27 cellular contexts compared by ENCODE assay signal in the genomic region with DNA sequence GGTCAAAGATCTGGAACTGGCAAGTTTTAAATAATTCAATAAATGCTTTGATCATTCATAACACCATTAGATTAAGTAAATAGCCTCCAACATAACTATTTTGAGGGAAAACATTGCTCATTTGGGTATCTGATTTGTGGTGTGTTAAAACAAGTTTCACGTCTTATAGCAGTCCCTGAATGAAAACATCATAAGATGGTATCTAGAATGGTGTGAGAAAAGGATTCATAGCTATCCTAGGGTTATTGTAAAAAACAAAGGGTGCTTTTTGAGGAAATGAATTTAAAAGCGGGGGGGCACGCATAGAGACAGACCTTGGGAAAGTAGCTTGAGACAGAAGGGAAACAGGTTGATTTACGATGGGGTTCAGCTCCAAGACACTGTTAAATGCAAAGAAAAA. TPM values are rescaled to one million over a fixed set of nuclear protein-coding genes. Genes with fewer than 3 reads are reported as not detected.
A peak's percentile ranks its signal among the peaks of the same experiment; 100 is the strongest.
DNase-seq lines count a peak whose midpoint lies in the region; ATAC-seq and TF ChIP-seq lines count a peak whose summit lies in the region.
"Had no signal": no experiment of that assay in that cellular context is flagged by ENCODE, and none has a peak within 500 bp of the region (broad histone marks: within the 10 kb centered on the region; RNA-seq: fewer than 3 reads in every experiment).

No MANE protein-coding gene starts in this region.

- DNase-seq in activated T-cell treated with anti-CD3 and anti-CD28 coated beads, Interleukin-2, amount 50 U/mL, for 24 hours: no peak
- no peak for DNase-seq in activated T-cell treated with anti-CD3 and anti-CD28 coated beads, Interleukin-2, amount 50 U/mL, for 48 hours
- no peak for DNase-seq in activated T-helper 1 cell treated with anti-CD3 and anti-CD28 coated beads, Interleukin-12 subunit alpha, Interleukin-12 subunit beta, Interleukin-2, Interleukin-4 antibody, amounts not matched to agents 30 ng/mL and 10 ng/mL and 1 ng/mL, durations not matched to agents 14 hours and 24 hours and 36 hours (ENCODE audit: low spot score)
- no peak for DNase-seq in stimulated activated naive CD8-positive, alpha-beta T cell treated with anti-CD3 and anti-CD28 coated beads, Interleukin-15, Interleukin-2, amounts not matched to agents 100 U/mL and 50 U/mL, for 24 hours
- DNase-seq in NCI-H2107 treated with DMSO at 0.1 percent for 48 hours (lab: John Stamatoyannopoulos, UW; ENCODE audit: unreplicated experiment) (no peak), NCI-H2107 (lab: John Stamatoyannopoulos, UW) (no peak)
- DNase-seq: DMS 273 treated with DMSO at 0.1 percent for 48 hours; erythroblast; glutamatergic neuron; GOT3; HFFc6; NCI-H2029; NCI-H2227 treated with DMSO at 0.1 percent for 48 hours; NCI-H526 treated with DMSO at 0.1 percent for 48 hours; NK-92 treated with Interleukin-12 subunit alpha and Interleukin-12 subunit beta, amount 100 ng/mL, for 24 hours; SIG-M5; small intestine; stimulated activated naive CD4-positive, alpha-beta T cell had no signal

- intact Hi-C loops in activated T-helper 1 cell treated with anti-CD3 and anti-CD28 coated beads, Interleukin-12 subunit alpha, Interleukin-12 subunit beta, Interleukin-2, Interleukin-4 antibody, amounts not matched to agents 30 ng/mL and 10 ng/mL and 1 ng/mL, durations not matched to agents 14 hours and 24 hours and 36 hours (cut with micrococcal nuclease): loop anchor here (1.0 kb wide), 2 partner anchors 18 to 34 kb away; no protein-coding TSS in a partner anchor

- no peak overlapping the region for H3K9ac ChIP-seq in KMS-11
- H3K9ac ChIP-seq: neural progenitor cell, parathyroid adenoma had no signal

- ATAC-seq in stimulated activated naive CD8-positive, alpha-beta T cell treated with anti-CD3 and anti-CD28 coated beads, Interleukin-15, Interleukin-2, amounts not matched to agents 100 U/mL and 50 U/mL, for 24 hours: peak; percentile 15

- H3K27ac ChIP-seq in KMS-11: no peak overlapping the region
- H3K27ac ChIP-seq: neural progenitor cell, parathyroid adenoma, right atrium auricular region, thoracic aorta had no signal

- no peaks in the 10 kb centered on the region for H3K36me3 ChIP-seq in KMS-11 (ENCODE audit: insufficient read depth)
- H3K36me3 ChIP-seq: neural progenitor cell, right atrium auricular region, thoracic aorta had no signal

- peaks cover 4% of the 10 kb centered on the region for H3K27me3 Mint-ChIP-seq in activated T-cell treated with anti-CD3 and anti-CD28 coated beads, Interleukin-2, amount 50 U/mL, for 24 hours
- H3K27me3 Mint-ChIP-seq in activated T-helper 1 cell treated with anti-CD3 and anti-CD28 coated beads, Interleukin-12 subunit alpha, Interleukin-12 subunit beta, Interleukin-2, Interleukin-4 antibody, amounts not matched to agents 30 ng/mL and 10 ng/mL and 1 ng/mL, durations not matched to agents 14 hours and 24 hours and 36 hours (ENCODE audit: insufficient read depth): no peaks in the 10 kb centered on the region
- H3K27me3 Mint-ChIP-seq: memory B cell had no signal

- H3K4me2 ChIP-seq in KMS-11: peak overlapping the region; percentile 43; the same call in 1 of the 2 replicates
- H3K4me2 ChIP-seq: neural progenitor cell had no signal

- H3K27ac Mint-ChIP-seq in activated T-cell treated with anti-CD3 and anti-CD28 coated beads, Interleukin-2, amount 50 U/mL, for 24 hours: peak overlapping the region; percentile 63
- peak overlapping the region; percentile 24 for H3K27ac Mint-ChIP-seq in activated T-helper 1 cell treated with anti-CD3 and anti-CD28 coated beads, Interleukin-12 subunit alpha, Interleukin-12 subunit beta, Interleukin-2, Interleukin-4 antibody, amounts not matched to agents 30 ng/mL and 10 ng/mL and 1 ng/mL, durations not matched to agents 14 hours and 24 hours and 36 hours
- H3K27ac Mint-ChIP-seq: HFFc6, memory B cell, neural progenitor cell had no signal

- H3K36me3 Mint-ChIP-seq in activated T-cell treated with anti-CD3 and anti-CD28 coated beads, Interleukin-2, amount 50 U/mL, for 24 hours (ENCODE audit: low read depth): no peaks in the 10 kb centered on the region
- H3K36me3 Mint-ChIP-seq in activated T-helper 1 cell treated with anti-CD3 and anti-CD28 coated beads, Interleukin-12 subunit alpha, Interleukin-12 subunit beta, Interleukin-2, Interleukin-4 antibody, amounts not matched to agents 30 ng/mL and 10 ng/mL and 1 ng/mL, durations not matched to agents 14 hours and 24 hours and 36 hours (ENCODE audit: low read depth): peaks cover 3% of the 10 kb centered on the region
- H3K36me3 Mint-ChIP-seq: memory B cell, neural progenitor cell had no signal

- H3K4me3 Mint-ChIP-seq in activated T-cell treated with anti-CD3 and anti-CD28 coated beads, Interleukin-2, amount 50 U/mL, for 24 hours: no peak overlapping the region
- peak overlapping the region; percentile 4 for H3K4me3 Mint-ChIP-seq in activated T-helper 1 cell treated with anti-CD3 and anti-CD28 coated beads, Interleukin-12 subunit alpha, Interleukin-12 subunit beta, Interleukin-2, Interleukin-4 antibody, amounts not matched to agents 30 ng/mL and 10 ng/mL and 1 ng/mL, durations not matched to agents 14 hours and 24 hours and 36 hours
- H3K4me3 Mint-ChIP-seq: HFFc6, memory B cell, neural progenitor cell had no signal

- H3K4me3 ChIP-seq in KMS-11 (IDR thresholded peaks at IDR 0.05; ENCODE audit: insufficient read depth, low read depth, low read length): no peak overlapping the region
- H3K4me3 ChIP-seq: neural progenitor cell, right atrium auricular region, thoracic aorta had no signal

- no peaks in the 10 kb centered on the region for H3K9me3 Mint-ChIP-seq in activated T-cell treated with anti-CD3 and anti-CD28 coated beads, Interleukin-2, amount 50 U/mL, for 24 hours
- no peaks in the 10 kb centered on the region for H3K9me3 Mint-ChIP-seq in activated T-helper 1 cell treated with anti-CD3 and anti-CD28 coated beads, Interleukin-12 subunit alpha, Interleukin-12 subunit beta, Interleukin-2, Interleukin-4 antibody, amounts not matched to agents 30 ng/mL and 10 ng/mL and 1 ng/mL, durations not matched to agents 14 hours and 24 hours and 36 hours
- H3K9me3 Mint-ChIP-seq: HFFc6, memory B cell, neural progenitor cell had no signal

- no peaks in the 10 kb centered on the region for H3K27me3 ChIP-seq in KMS-11 (ENCODE audit: insufficient read depth, low read depth)
- H3K27me3 ChIP-seq: neural progenitor cell, right atrium auricular region had no signal

- H4K20me1 ChIP-seq in KMS-11 (ENCODE audit: insufficient read depth): no peaks in the 10 kb centered on the region

- TF ChIP-seq CTCF in KMS-11 (conservative IDR thresholded peaks at IDR 0.05; ENCODE audit: low read depth, low read length): no peak

- no peaks in the 10 kb centered on the region for H3K79me2 ChIP-seq in KMS-11 (ENCODE audit: insufficient read depth, low read depth)
- H3K79me2 ChIP-seq: parathyroid adenoma had no signal

- H3K4me1 ChIP-seq in KMS-11 (ENCODE audit: low read depth, poor library complexity, severe bottlenecking): peaks cover 40% of the 10 kb centered on the region
- H3K4me1 ChIP-seq: neural progenitor cell, right atrium auricular region had no signal

- H2AFZ ChIP-seq in KMS-11 (ENCODE audit: low read depth): no peak overlapping the region
- H2AFZ ChIP-seq: parathyroid adenoma had no signal

- H3K4me1 Mint-ChIP-seq in activated T-cell treated with anti-CD3 and anti-CD28 coated beads, Interleukin-2, amount 50 U/mL, for 24 hours (ENCODE audit: low read depth): peaks cover 36% of the 10 kb centered on the region
- peaks cover 46% of the 10 kb centered on the region for H3K4me1 Mint-ChIP-seq in activated T-helper 1 cell treated with anti-CD3 and anti-CD28 coated beads, Interleukin-12 subunit alpha, Interleukin-12 subunit beta, Interleukin-2, Interleukin-4 antibody, amounts not matched to agents 30 ng/mL and 10 ng/mL and 1 ng/mL, durations not matched to agents 14 hours and 24 hours and 36 hours (ENCODE audit: low read depth)

RNA-seq across cellular contexts. Expression of a gene that starts 0.7 kb away (rescaled TPM):
- 6.5 and 6.6 TPM in 2 replicates for total RNA-seq in activated T-helper 1 cell treated with anti-CD3 and anti-CD28 coated beads, Interleukin-12 subunit alpha, Interleukin-12 subunit beta, Interleukin-2, Interleukin-4 antibody, amounts not matched to agents 30 ng/mL and 10 ng/mL and 1 ng/mL, durations not matched to agents 14 hours and 24 hours and 36 hours
- total RNA-seq: HFFc6, HT1080 had no signal

RNA-seq across cellular contexts. Expression of a gene that starts 11.9 kb away (rescaled TPM):
- not detected in 2 replicates for total RNA-seq in activated T-helper 1 cell treated with anti-CD3 and anti-CD28 coated beads, Interleukin-12 subunit alpha, Interleukin-12 subunit beta, Interleukin-2, Interleukin-4 antibody, amounts not matched to agents 30 ng/mL and 10 ng/mL and 1 ng/mL, durations not matched to agents 14 hours and 24 hours and 36 hours
- total RNA-seq: HFFc6, HT1080, right atrium auricular region, thoracic aorta had no signal

RNA-seq across cellular contexts. Expression of a gene that starts 16.7 kb away (rescaled TPM):
- total RNA-seq in activated T-helper 1 cell treated with anti-CD3 and anti-CD28 coated beads, Interleukin-12 subunit alpha, Interleukin-12 subunit beta, Interleukin-2, Interleukin-4 antibody, amounts not matched to agents 30 ng/mL and 10 ng/mL and 1 ng/mL, durations not matched to agents 14 hours and 24 hours and 36 hours: 0.10 TPM in 2 replicates
- total RNA-seq: A673, HFFc6, HT1080, M059J had no signal

RNA-seq across cellular contexts. Expression of a gene that starts 33.3 kb away (rescaled TPM):
- total RNA-seq in activated T-helper 1 cell treated with anti-CD3 and anti-CD28 coated beads, Interleukin-12 subunit alpha, Interleukin-12 subunit beta, Interleukin-2, Interleukin-4 antibody, amounts not matched to agents 30 ng/mL and 10 ng/mL and 1 ng/mL, durations not matched to agents 14 hours and 24 hours and 36 hours: 69.9 and 72.7 TPM in 2 replicates

RNA-seq across cellular contexts. Expression of a gene that starts 50.5 kb away (rescaled TPM):
- 0.47 and 0.49 TPM in 2 replicates for total RNA-seq in activated T-helper 1 cell treated with anti-CD3 and anti-CD28 coated beads, Interleukin-12 subunit alpha, Interleukin-12 subunit beta, Interleukin-2, Interleukin-4 antibody, amounts not matched to agents 30 ng/mL and 10 ng/mL and 1 ng/mL, durations not matched to agents 14 hours and 24 hours and 36 hours
- total RNA-seq: A673, HFFc6, HT1080, M059J, thoracic aorta had no signal
